ENCODE assay signal across 1 cellular context in the genomic region with DNA sequence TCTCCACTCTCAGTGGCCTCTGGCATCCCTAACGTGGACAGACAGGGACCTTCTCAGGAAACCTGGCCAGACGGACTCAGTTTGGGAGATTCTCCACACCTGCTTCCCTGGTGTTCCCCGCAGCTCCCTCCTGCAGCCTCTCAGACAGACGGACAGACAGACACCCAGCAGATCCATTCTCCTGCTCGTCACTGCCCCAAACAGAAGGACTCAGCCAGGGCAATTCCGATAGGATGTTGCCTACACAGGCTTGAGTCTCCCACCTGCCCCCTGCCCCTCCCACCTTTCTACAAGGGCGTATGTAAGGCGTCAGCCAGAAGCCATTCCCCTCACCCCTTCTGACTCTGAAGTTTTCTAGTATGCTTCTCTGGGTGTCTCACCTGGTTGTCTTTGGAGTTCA.
TF ChIP-seq lines count a peak whose summit lies in the region.

No MANE protein-coding gene starts in this region.

TF ChIP-seq in WTC11, 78 proteins besides CTCF, POLR2A, EP300 and RAD21 (continued from another document):
- TF ChIP-seq, protein P1, sequence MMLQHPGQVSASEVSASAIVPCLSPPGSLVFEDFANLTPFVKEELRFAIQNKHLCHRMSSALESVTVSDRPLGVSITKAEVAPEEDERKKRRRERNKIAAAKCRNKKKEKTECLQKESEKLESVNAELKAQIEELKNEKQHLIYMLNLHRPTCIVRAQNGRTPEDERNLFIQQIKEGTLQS (CRISPR knock-in tag; conservative IDR thresholded peaks at IDR 0.05), result no peak
- TF ChIP-seq NR2C2 (CRISPR knock-in tag; IDR thresholded peaks at IDR 0.05), result no peak
- TF ChIP-seq, protein P2, sequence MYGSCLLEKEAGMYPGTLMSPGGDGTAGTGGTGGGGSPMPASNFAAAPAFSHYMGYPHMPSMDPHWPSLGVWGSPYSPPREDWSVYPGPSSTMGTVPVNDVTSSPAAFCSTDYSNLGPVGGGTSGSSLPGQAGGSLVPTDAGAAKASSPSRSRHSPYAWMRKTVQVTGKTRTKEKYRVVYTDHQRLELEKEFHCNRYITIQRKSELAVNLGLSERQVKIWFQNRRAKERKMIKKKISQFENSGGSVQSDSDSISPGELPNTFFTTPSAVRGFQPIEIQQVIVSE (CRISPR knock-in tag; IDR thresholded peaks at IDR 0.05; ENCODE audit: borderline replicate concordance), result no peak
- TF ChIP-seq ZNF423 (CRISPR knock-in tag; IDR thresholded peaks at IDR 0.05), result no peak
- TF ChIP-seq, protein P3, sequence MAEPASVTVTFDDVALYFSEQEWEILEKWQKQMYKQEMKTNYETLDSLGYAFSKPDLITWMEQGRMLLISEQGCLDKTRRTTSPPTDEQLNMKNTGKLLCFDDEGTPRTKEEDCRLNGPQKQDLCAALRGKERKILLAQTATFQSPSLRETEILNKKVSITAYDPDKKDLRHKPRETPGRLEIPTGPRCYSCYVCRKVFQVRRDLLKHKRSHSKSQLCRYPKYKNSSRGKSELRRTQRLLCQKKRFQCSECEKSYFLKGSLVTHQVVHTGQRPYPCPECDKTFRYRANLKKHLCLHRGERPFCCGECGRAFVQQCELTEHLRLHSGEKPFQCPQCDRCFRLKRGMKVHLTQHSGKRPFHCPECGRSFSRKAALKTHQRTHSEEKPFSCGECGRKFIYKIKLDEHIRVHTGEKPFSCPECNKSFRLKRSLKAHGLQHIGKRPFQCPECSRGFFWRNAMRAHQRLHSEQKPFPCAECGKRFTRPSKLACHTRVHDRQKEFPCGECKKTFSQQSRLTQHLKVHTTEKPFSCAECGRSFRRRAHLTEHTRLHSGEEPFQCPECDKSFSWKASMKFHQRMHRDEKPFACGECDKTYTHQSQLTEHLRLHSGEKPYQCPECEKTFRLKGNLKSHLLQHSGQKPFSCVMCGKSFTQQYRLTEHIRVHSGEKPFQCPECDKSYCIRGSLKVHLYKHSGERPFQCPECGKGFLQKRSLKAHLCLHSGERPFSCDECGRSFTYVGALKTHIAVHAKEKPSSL (CRISPR knock-in tag; conservative IDR thresholded peaks at IDR 0.05), result no peak
